Comparison of ENCODE assay signal across 10 cellular contexts in the genomic region with DNA sequence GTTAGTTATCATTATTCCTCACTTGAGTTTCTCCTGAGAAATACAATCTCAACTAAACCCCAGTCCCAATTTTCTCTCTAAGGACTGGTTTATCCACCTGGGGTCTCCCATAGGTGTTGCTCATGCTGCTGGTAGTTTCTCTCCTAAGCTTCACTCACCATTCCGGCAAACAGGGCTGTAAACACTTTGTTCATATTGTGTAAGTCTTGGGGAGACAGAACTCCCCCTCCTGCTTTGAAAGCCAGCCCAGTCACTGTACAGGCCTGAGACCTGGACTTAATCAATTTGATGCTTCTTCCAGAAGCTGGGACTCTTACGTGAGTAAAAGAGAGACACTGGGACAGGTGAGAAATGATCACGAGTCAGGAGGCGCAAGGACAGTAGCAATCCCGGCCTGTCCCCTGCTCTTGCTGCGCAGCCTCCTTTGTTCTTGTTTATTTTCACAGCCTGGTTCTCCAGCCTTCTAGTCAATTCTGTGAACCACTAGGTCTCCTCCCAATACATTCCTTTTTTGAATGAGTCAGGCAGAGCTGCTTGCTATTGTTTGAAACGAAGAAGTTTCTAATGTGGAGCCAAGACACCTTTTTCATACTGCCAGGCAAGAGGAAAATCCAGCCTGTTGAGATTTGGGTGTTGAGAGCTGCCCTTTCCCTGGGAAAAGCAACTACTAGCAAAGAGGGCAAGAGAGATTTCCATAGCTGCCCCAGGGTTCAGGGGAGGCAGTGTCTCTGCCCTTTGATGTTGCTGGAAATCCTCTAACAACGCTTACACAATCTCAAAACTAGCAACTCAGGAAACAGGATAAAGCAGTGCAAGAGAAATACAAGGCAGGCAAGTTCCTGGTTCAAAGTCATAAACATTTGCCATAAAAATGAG. TPM values are rescaled to one million over a fixed set of nuclear protein-coding genes. Genes with fewer than 3 reads are reported as not detected.
DNase-seq lines count a peak whose midpoint lies in the region; ATAC-seq and TF ChIP-seq lines count a peak whose summit lies in the region.
"Had no signal": no experiment of that assay in that cellular context is flagged by ENCODE, and none has a peak within 500 bp of the region (broad histone marks: within the 10 kb centered on the region; RNA-seq: fewer than 3 reads in every experiment).

No MANE protein-coding gene starts in this region.

- no peaks in the 10 kb centered on the region for H4K20me1 ChIP-seq in GM23338 (replicated peaks; ENCODE audit: insufficient read depth)
- H4K20me1 ChIP-seq in hepatocyte (ENCODE audit: insufficient read depth, poor library complexity, severe bottlenecking): no peaks in the 10 kb centered on the region

- TF ChIP-seq EP300 in sigmoid colon (IDR thresholded peaks at IDR 0.05): no peak

- no peaks in the 10 kb centered on the region for H3K4me1 Mint-ChIP-seq in GM23338

- H3K4me3 Mint-ChIP-seq in GM23338: no peak overlapping the region
- H3K4me3 Mint-ChIP-seq: T-helper 1 cell treated with Interleukin-12 subunit alpha and Interleukin-12 subunit beta and Interleukin-4 antibody, amounts not matched to agents 30 μg/mL and 1 μg/mL, for 36 hours had no signal

- no peak overlapping the region for H3K27ac Mint-ChIP-seq in GM23338
- H3K27ac Mint-ChIP-seq: T-helper 1 cell treated with Interleukin-12 subunit alpha and Interleukin-12 subunit beta and Interleukin-4 antibody, amounts not matched to agents 30 μg/mL and 1 μg/mL, for 36 hours had no signal

- H3K4me2 ChIP-seq in GM23338: no peak overlapping the region
- peak overlapping the region; percentile 3 for H3K4me2 ChIP-seq in hepatocyte

- peak overlapping the region; percentile 74 for H2AFZ ChIP-seq in GM23338
- H2AFZ ChIP-seq in hepatocyte: peak overlapping the region; percentile 18

- DNase-seq in GM23338 (ENCODE audit: low spot score) (no peak), astrocyte of the spinal cord (ENCODE audit: low read depth, low spot score) (peak; percentile 77), hepatocyte (ENCODE audit: low spot score) (peak; percentile 61), sigmoid colon (no peak), GM13977 (ENCODE audit: low spot score) (no peak), DMS53 treated with DMSO at 0.1 percent for 48 hours (lab: John Stamatoyannopoulos, UW; ENCODE audit: unreplicated experiment) (no peak)
- DNase-seq: DND-41 had no signal

- H3K79me2 ChIP-seq in GM23338 (replicated peaks; ENCODE audit: insufficient read depth) (no peaks in the 10 kb centered on the region), hepatocyte (no peaks in the 10 kb centered on the region)

- no peaks in the 10 kb centered on the region for H3K36me3 Mint-ChIP-seq in GM23338 (ENCODE audit: low read depth)

- 42% methylated on average over 8 of the region's 8 CpGs for WGBS in hepatocyte (ENCODE audit: low lambda C conversion rate, missing lambda C conversion rate)
- WGBS in sigmoid colon, 2 donors: 21 to 69% methylated on average over 8 of the region's 8 CpGs

- H3K27ac ChIP-seq in GM23338 (ENCODE audit: low read depth): no peak overlapping the region
- peak overlapping the region; percentile 86 for H3K27ac ChIP-seq in hepatocyte
- H3K27ac ChIP-seq in sigmoid colon: peak overlapping the region; percentile 32 to 74 (median 52)

- no peak for ATAC-seq in GM23338
- no peak for ATAC-seq in GM21723 (IDR thresholded peaks at IDR 0.05; ENCODE audit: unreplicated experiment)
- ATAC-seq in HG02885 (IDR thresholded peaks at IDR 0.05; ENCODE audit: poor library complexity, unreplicated experiment): no peak

- H3K36me3 ChIP-seq in GM23338 (ENCODE audit: insufficient read depth) (no peaks in the 10 kb centered on the region), hepatocyte (replicated peaks; ENCODE audit: insufficient read depth, low read depth) (no peaks in the 10 kb centered on the region), sigmoid colon (no peaks in the 10 kb centered on the region)

- H3K27me3 ChIP-seq in GM23338 (ENCODE audit: insufficient read depth) (no peaks in the 10 kb centered on the region), hepatocyte (no peaks in the 10 kb centered on the region), sigmoid colon (no peaks in the 10 kb centered on the region)

- in situ Hi-C loops in astrocyte of the spinal cord (cut with HindIII; ENCODE audit: low sequenced_read_pairs) (no loop called here), GM13977 (cut with MboI; ENCODE audit: low pct_unique_long_range_greater_than_20kb, low sequenced_read_pairs, unreplicated experiment) (no loop called here)

- H3K9me3 Mint-ChIP-seq in GM23338: no peaks in the 10 kb centered on the region
- H3K9me3 Mint-ChIP-seq: T-helper 1 cell treated with Interleukin-12 subunit alpha and Interleukin-12 subunit beta and Interleukin-4 antibody, amounts not matched to agents 30 μg/mL and 1 μg/mL, for 36 hours had no signal

- H3K9me3 ChIP-seq in hepatocyte (ENCODE audit: low read depth) (no peaks in the 10 kb centered on the region), sigmoid colon (no peaks in the 10 kb centered on the region)

- TF ChIP-seq CTCF in GM23338 (conservative IDR thresholded peaks at IDR 0.05; ENCODE audit: low read depth in 2 of 2) (no peak), astrocyte of the spinal cord (IDR thresholded peaks at IDR 0.05; ENCODE audit: low read depth, low read length) (no peak), hepatocyte (IDR thresholded peaks at IDR 0.05; ENCODE audit: poor library complexity) (no peak), sigmoid colon (IDR thresholded peaks at IDR 0.05) (no peak), GM13977 (IDR thresholded peaks at IDR 0.05; ENCODE audit: extremely low read depth, insufficient read depth, missing control alignments) (no peak)

- intact Hi-C loops in sigmoid colon (cut with DNase I): no loop called here

- no peak for TF ChIP-seq POLR2A in sigmoid colon (IDR thresholded peaks at IDR 0.05)

- H3K9me2 ChIP-seq in GM23338 (ENCODE audit: insufficient read depth) (no peaks in the 10 kb centered on the region), hepatocyte (replicated peaks; ENCODE audit: insufficient read depth) (no peaks in the 10 kb centered on the region)

- peaks cover 2% of the 10 kb centered on the region for H3K27me3 Mint-ChIP-seq in GM23338 (ENCODE audit: insufficient read depth, low read depth, poor library complexity)

- H3K4me1 ChIP-seq in GM23338 (ENCODE audit: insufficient read depth) (no peaks in the 10 kb centered on the region), hepatocyte (ENCODE audit: insufficient read depth) (peaks cover 31% of the 10 kb centered on the region), sigmoid colon (peaks cover 0 to 8% (median 2%) of the 10 kb centered on the region in 4 donors)

- no peak overlapping the region for H3K4me3 ChIP-seq in GM23338
- H3K4me3 ChIP-seq in astrocyte of the spinal cord (ENCODE audit: low read depth, low read length): no peak overlapping the region
- no peak overlapping the region for H3K4me3 ChIP-seq in hepatocyte
- H3K4me3 ChIP-seq in sigmoid colon: no peak overlapping the region

- H3F3A ChIP-seq in GM23338 (replicated peaks; ENCODE audit: low read depth): no peaks in the 10 kb centered on the region

TF ChIP-seq in GM23338, 12 proteins besides CTCF, POLR2A, EP300 and RAD21:
- no peak for TF ChIP-seq ZNF114 (CRISPR knock-in tag; IDR thresholded peaks at IDR 0.05)

RNA-seq across cellular contexts. Expression of gene SHROOM1, which starts 9.2 kb away (rescaled TPM):
- 4.3 and 5.4 TPM in 2 replicates for total RNA-seq in GM23338 (2014; rRNA removed; shearing (Covaris generic))
- 2.5 and 2.6 TPM in 2 replicates for polyA plus RNA-seq in GM23338 (2016; fragmentation: Nextera tagmentation; extraction: Ambion mirVana)
- total RNA-seq in hepatocyte: 8.5 and 10.0 TPM in 2 replicates
- polyA plus RNA-seq in hepatocyte: 17.8 and 19.2 TPM in 2 replicates
- total RNA-seq in sigmoid colon: 10 to 100 TPM in 1 of 4 donors, 1 to 10 TPM in 3; 4.2 to 20.0 (median 7.6) TPM
- polyA plus RNA-seq in sigmoid colon: 10 to 100 TPM; 22.4 to 25.1 (median 24.6) TPM

RNA-seq across cellular contexts. Expression of gene SOWAHA, which starts 26.6 kb away (rescaled TPM):
- 0.52 and 0.93 TPM in 2 replicates for total RNA-seq in GM23338 (2014; rRNA removed; shearing (Covaris generic))
- polyA plus RNA-seq in GM23338 (2016; fragmentation: Nextera tagmentation; extraction: Ambion mirVana) (0.18 TPM in 1 of 2 replicates, not detected in the other), hepatocyte (3.1 and 6.8 TPM in 2 replicates), sigmoid colon (10 to 100 TPM in 2 of 3 donors, 1 to 10 TPM in 1; 8.0 to 33.8 (median 26.4) TPM)
- total RNA-seq in hepatocyte (11.4 and 14.4 TPM in 2 replicates), sigmoid colon (under 1 TPM in 2 of 4 donors, not detected in 2; 0.16 to 0.36 TPM)

RNA-seq across cellular contexts. Expression of gene GDF9, which starts 26.6 kb away (rescaled TPM):
- 0.14 and 0.66 TPM in 2 replicates for total RNA-seq in GM23338 (2014; rRNA removed; shearing (Covaris generic))
- polyA plus RNA-seq in GM23338 (2016; fragmentation: Nextera tagmentation; extraction: Ambion mirVana) (0.11 and 0.37 TPM in 2 replicates), hepatocyte (2.2 and 4.1 TPM in 2 replicates), sigmoid colon (under 1 TPM in 1 of 3 donors, not detected in 2; 0.22 TPM)
- total RNA-seq in hepatocyte (0.76 and 1.7 TPM in 2 replicates), sigmoid colon (1 to 10 TPM in 1 of 4 donors, under 1 TPM in 2, not detected in 1; 0.33 to 1.8 (median 0.55) TPM)

RNA-seq across cellular contexts. Expression of gene UQCRQ, which starts 26.8 kb away (rescaled TPM):
- total RNA-seq in GM23338 (2014; rRNA removed; shearing (Covaris generic)): 104 and 115 TPM in 2 replicates
- polyA plus RNA-seq in GM23338 (2016; fragmentation: Nextera tagmentation; extraction: Ambion mirVana) (1,308 and 1,495 TPM in 2 replicates), hepatocyte (1,138 and 1,156 TPM in 2 replicates), sigmoid colon (100 to 1,000 TPM; 416 to 936 (median 650) TPM)
- total RNA-seq in hepatocyte (146 and 174 TPM in 2 replicates), sigmoid colon (100 to 1,000 TPM; 113 to 230 (median 172) TPM)

RNA-seq across cellular contexts. Expression of gene LEAP2, which starts 33.8 kb away (rescaled TPM):
- 0.54 and 1.8 TPM in 2 replicates for total RNA-seq in GM23338 (2014; rRNA removed; shearing (Covaris generic))
- 1.5 and 1.6 TPM in 2 replicates for polyA plus RNA-seq in GM23338 (2016; fragmentation: Nextera tagmentation; extraction: Ambion mirVana)
- 19.2 and 22.6 TPM in 2 replicates for total RNA-seq in hepatocyte
- polyA plus RNA-seq in hepatocyte: 30.5 and 36.3 TPM in 2 replicates
- 1 to 10 TPM in 1 of 4 donors, under 1 TPM in 3; 0.36 to 1.4 (median 0.77) TPM for total RNA-seq in sigmoid colon
- 1 to 10 TPM in 2 of 3 donors, under 1 TPM in 1; 0.60 to 1.7 (median 1.4) TPM for polyA plus RNA-seq in sigmoid colon

Comparison
In these comparisons a context has a peak if more than half of its experiments do, and no peak if none do; other contexts are left out.
1. DNase-seq: peak in astrocyte of the spinal cord (single experiment) and hepatocyte (single experiment); none in GM23338 (single experiment), sigmoid colon (single experiment), GM13977 (single experiment) and DMS53 treated with DMSO at 0.1 percent for 48 hours (single experiment).